6 cellular contexts compared by ENCODE assay signal in the genomic region with DNA sequence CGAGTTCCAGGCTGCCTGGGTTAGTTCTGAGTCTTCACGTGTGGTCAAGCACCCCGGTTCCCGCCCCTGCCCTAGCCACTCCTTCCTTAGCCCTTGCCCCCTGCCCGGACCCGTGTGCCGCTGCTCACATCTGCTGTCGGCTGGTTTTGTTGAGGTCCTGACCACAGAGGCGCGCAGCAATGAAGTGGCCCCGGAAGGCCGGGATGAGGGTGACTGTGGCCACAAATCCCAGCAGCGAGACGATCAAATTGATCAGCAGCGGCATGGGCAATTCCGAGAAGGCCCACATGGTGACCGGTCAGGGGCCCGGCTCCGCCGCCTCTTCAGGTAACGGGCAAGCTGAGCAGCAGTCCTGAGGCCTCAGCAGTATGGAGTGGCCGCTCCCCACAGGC. TPM values are rescaled to one million over a fixed set of nuclear protein-coding genes. Genes with fewer than 3 reads are reported as not detected.
DNase-seq lines count a peak whose midpoint lies in the region; ATAC-seq lines count a peak whose summit lies in the region.

No MANE protein-coding gene starts in this region.

- POLR2A ChIA-PET in activated CD4-positive, alpha-beta T cell treated with anti-CD3 and anti-CD28 coated beads for 36 hours (lab: Charles Lee) = interaction anchor here (0.6 to 1.9 kb wide), 11 partner anchors 9 to 231 kb away, joined by 3 to 18 read pairs (median 4); partner anchors contain the start of genes CENATAC, HINFP, HMBS and RPS25

- H3K4me1 ChIP-seq in esophagus (ENCODE audit: control insufficient read depth in 2 of 2, insufficient read depth in 2 of 2, low read length in 1 of 2) = peaks cover 2 to 3% of the 10 kb centered on the region in 2 donors

- H3K27ac Mint-ChIP-seq in activated CD4-positive, alpha-beta T cell treated with anti-CD3 and anti-CD28 coated beads for 36 hours = peak overlapping the region; percentile 100
- H3K27ac Mint-ChIP-seq in stimulated activated memory B cell treated with anti-CD40 and anti-IgM and Interleukin-4, amounts not matched to agents 10 μg/mL and 1 μg/mL and 100 μg/mL, for 72 hours = peak overlapping the region; percentile 93

- H3K9me3 ChIP-seq in MG63 = no peaks in the 10 kb centered on the region
- no peaks in the 10 kb centered on the region for H3K9me3 ChIP-seq in esophagus (ENCODE audit: control insufficient read depth in 2 of 2, insufficient read depth in 1 of 2, low read depth in 1 of 2, low read length in 1 of 2)

- intact Hi-C loops in activated CD4-positive, alpha-beta T cell treated with anti-CD3 and anti-CD28 coated beads for 36 hours (cut with DNase I, micrococcal nuclease) = loop anchor here (1.0 to 2.0 kb wide), 3 partner anchors 16 to 221 kb away; partner anchors contain the start of gene HMBS (in 1 of the 2)

- H3K4me1 Mint-ChIP-seq in activated CD4-positive, alpha-beta T cell treated with anti-CD3 and anti-CD28 coated beads for 36 hours = peaks cover 41% of the 10 kb centered on the region
- H3K4me1 Mint-ChIP-seq in stimulated activated memory B cell treated with anti-CD40 and anti-IgM and Interleukin-4, amounts not matched to agents 10 μg/mL and 1 μg/mL and 100 μg/mL, for 72 hours = peaks cover 40% of the 10 kb centered on the region

- H3K4me3 Mint-ChIP-seq in activated CD4-positive, alpha-beta T cell treated with anti-CD3 and anti-CD28 coated beads for 36 hours = peak overlapping the region; percentile 95
- H3K4me3 Mint-ChIP-seq in stimulated activated memory B cell treated with anti-CD40 and anti-IgM and Interleukin-4, amounts not matched to agents 10 μg/mL and 1 μg/mL and 100 μg/mL, for 72 hours = peak overlapping the region; percentile 90

- DNase-seq in activated CD4-positive, alpha-beta T cell treated with anti-CD3 and anti-CD28 coated beads for 36 hours = peak; percentile 54
- no peak for DNase-seq in activated CD4-positive, alpha-beta T cell treated with anti-CD3 and anti-CD28 coated beads for 1 hour
- DNase-seq in MG63 (peak; percentile 60), NCI-H345 treated with DMSO at 0.1 percent for 48 hours (lab: John Stamatoyannopoulos, UW; ENCODE audit: unreplicated experiment) (no peak)

- peaks cover 30% of the 10 kb centered on the region for H3K36me3 ChIP-seq in MG63
- peaks cover 11 to 15% of the 10 kb centered on the region in 2 donors for H3K36me3 ChIP-seq in esophagus (ENCODE audit: control insufficient read depth in 2 of 2, insufficient read depth in 2 of 2, low read length in 1 of 2)

- CTCF ChIA-PET in activated CD4-positive, alpha-beta T cell treated with anti-CD3 and anti-CD28 coated beads for 36 hours (lab: Charles Lee) = interaction anchor here (1.0 to 3.7 kb wide), 5 partner anchors 16 to 104 kb away, joined by 3 to 20 read pairs (median 9); partner anchors contain the start of genes CBL, HINFP, HMBS and VPS11

- peaks cover 34% of the 10 kb centered on the region for H3K36me3 Mint-ChIP-seq in activated CD4-positive, alpha-beta T cell treated with anti-CD3 and anti-CD28 coated beads for 36 hours (ENCODE audit: low read depth)
- H3K36me3 Mint-ChIP-seq in stimulated activated memory B cell treated with anti-CD40 and anti-IgM and Interleukin-4, amounts not matched to agents 10 μg/mL and 1 μg/mL and 100 μg/mL, for 72 hours = peaks cover 31% of the 10 kb centered on the region

- peak; percentile 20 for ATAC-seq in activated CD4-positive, alpha-beta T cell treated with anti-CD3 and anti-CD28 coated beads for 36 hours
- ATAC-seq in stimulated activated memory B cell treated with anti-CD40 and anti-IgM and Interleukin-4, amounts not matched to agents 10 μg/mL and 1 μg/mL and 100 μg/mL, for 72 hours = peak; percentile 22

- 1% methylated on average over 22 of the region's 22 CpGs for WGBS in esophagus, 2 donors

- H3K27me3 ChIP-seq in MG63 = no peaks in the 10 kb centered on the region
- no peaks in the 10 kb centered on the region for H3K27me3 ChIP-seq in esophagus (ENCODE audit: control insufficient read depth in 1 of 2, insufficient read depth in 2 of 2, low read length in 2 of 2)

- H3K9me3 Mint-ChIP-seq in activated CD4-positive, alpha-beta T cell treated with anti-CD3 and anti-CD28 coated beads for 36 hours (ENCODE audit: low read depth) = no peaks in the 10 kb centered on the region
- no peaks in the 10 kb centered on the region for H3K9me3 Mint-ChIP-seq in stimulated activated memory B cell treated with anti-CD40 and anti-IgM and Interleukin-4, amounts not matched to agents 10 μg/mL and 1 μg/mL and 100 μg/mL, for 72 hours

- peak overlapping the region; percentile 97 for H3K4me3 ChIP-seq in MG63
- H3K4me3 ChIP-seq in esophagus (ENCODE audit: low read depth in 1 of 2, low read length in 2 of 2) = peak overlapping the region; percentile 76 to 87

- peak overlapping the region; percentile 97 to 99 for H3K27ac ChIP-seq in esophagus (ENCODE audit: low read depth in 2 of 2, low read length in 1 of 2)

- no peaks in the 10 kb centered on the region for H3K27me3 Mint-ChIP-seq in activated CD4-positive, alpha-beta T cell treated with anti-CD3 and anti-CD28 coated beads for 36 hours
- H3K27me3 Mint-ChIP-seq in stimulated activated memory B cell treated with anti-CD40 and anti-IgM and Interleukin-4, amounts not matched to agents 10 μg/mL and 1 μg/mL and 100 μg/mL, for 72 hours = no peaks in the 10 kb centered on the region

RNA-seq across cellular contexts. Expression of gene DPAGT1, which starts 0.3 kb away (rescaled TPM):
- 10 to 100 TPM; 57.8 to 73.5 TPM for total RNA-seq in activated CD4-positive, alpha-beta T cell treated with anti-CD3 and anti-CD28 coated beads for 36 hours
- total RNA-seq in MG63 (2014; rRNA removed; shearing (Covaris generic); ENCODE audit: low replicate concordance) = 7.9 and 18.4 TPM in 2 replicates
- polyA plus RNA-seq in esophagus = 10 to 100 TPM; 16.5 to 21.5 TPM

RNA-seq across cellular contexts. Expression of gene C2CD2L, which starts 5.8 kb away (rescaled TPM):
- total RNA-seq in activated CD4-positive, alpha-beta T cell treated with anti-CD3 and anti-CD28 coated beads for 36 hours = 10 to 100 TPM; 15.9 to 16.3 TPM
- total RNA-seq in MG63 (2014; rRNA removed; shearing (Covaris generic); ENCODE audit: low replicate concordance) = 2.9 and 5.1 TPM in 2 replicates
- polyA plus RNA-seq in esophagus = 10 to 100 TPM in 1 of 2 donors, 1 to 10 TPM in 1; 8.4 to 13.1 TPM

RNA-seq across cellular contexts. Expression of gene HMBS, which starts 16.7 kb away (rescaled TPM):
- 10 to 100 TPM; 39.8 to 41.8 TPM for total RNA-seq in activated CD4-positive, alpha-beta T cell treated with anti-CD3 and anti-CD28 coated beads for 36 hours
- total RNA-seq in MG63 (2014; rRNA removed; shearing (Covaris generic); ENCODE audit: low replicate concordance) = 35.5 and 54.7 TPM in 2 replicates
- 10 to 100 TPM; 18.0 to 24.2 TPM for polyA plus RNA-seq in esophagus

RNA-seq across cellular contexts. Expression of gene HINFP, which starts 20.0 kb away (rescaled TPM):
- total RNA-seq in activated CD4-positive, alpha-beta T cell treated with anti-CD3 and anti-CD28 coated beads for 36 hours = 10 to 100 TPM; 24.0 to 27.2 TPM
- 8.3 and 27.5 TPM in 2 replicates for total RNA-seq in MG63 (2014; rRNA removed; shearing (Covaris generic); ENCODE audit: low replicate concordance)
- 10 to 100 TPM in 1 of 2 donors, 1 to 10 TPM in 1; 9.1 to 16.0 TPM for polyA plus RNA-seq in esophagus

RNA-seq across cellular contexts. Expression of gene VPS11, which starts 33.7 kb away (rescaled TPM):
- 10 to 100 TPM; 20.5 to 25.4 TPM for total RNA-seq in activated CD4-positive, alpha-beta T cell treated with anti-CD3 and anti-CD28 coated beads for 36 hours
- total RNA-seq in MG63 (2014; rRNA removed; shearing (Covaris generic); ENCODE audit: low replicate concordance) = 9.1 and 14.2 TPM in 2 replicates
- 10 to 100 TPM; 22.4 to 29.0 TPM for polyA plus RNA-seq in esophagus

Comparison
In these comparisons a context has a peak if more than half of its experiments do, and no peak if none do; other contexts are left out.
1. DNase-seq: peak in activated CD4-positive, alpha-beta T cell treated with anti-CD3 and anti-CD28 coated beads for 36 hours (single experiment) and MG63 (single experiment); none in activated CD4-positive, alpha-beta T cell treated with anti-CD3 and anti-CD28 coated beads for 1 hour (single experiment) and NCI-H345 treated with DMSO at 0.1 percent for 48 hours (single experiment).